In genomic region chr3:141255864-141256263, GRCh38 we compare ENCODE assay signal across 9 cellular contexts. TPM values are rescaled to one million over a fixed set of nuclear protein-coding genes. Genes with fewer than 3 reads are reported as not detected.
DNase-seq lines count a peak whose midpoint lies in the region; ATAC-seq and TF ChIP-seq lines count a peak whose summit lies in the region.
"Had no signal": no experiment of that assay in that cellular context is flagged by ENCODE, and none has a peak within 500 bp of the region (broad histone marks: within the 10 kb centered on the region; RNA-seq: fewer than 3 reads in every experiment).

No MANE protein-coding gene starts in this region.

- intact Hi-C loops in Right ventricle myocardium inferior (cut with DNase I), result no loop called here
- intact Hi-C loops in cardiac septum (cut with DNase I), result no loop called here
- intact Hi-C loops in upper lobe of right lung (cut with DNase I), result no loop called here
- intact Hi-C loops in sigmoid colon (cut with DNase I), result no loop called here

- H3K4me1 Mint-ChIP-seq in T-cell, result peaks cover 19 to 52% (median 51%) of the 10 kb centered on the region in 3 donors
- H3K4me1 Mint-ChIP-seq: activated B cell treated with CpG ODN at 0.5 μM for 24 hours had no signal

- 69 to 79% methylated on average over 6 of the region's 6 CpGs for WGBS in sigmoid colon, 2 donors

- TF ChIP-seq EP300 in sigmoid colon (IDR thresholded peaks at IDR 0.05), result no peak

- H3K9me3 ChIP-seq in upper lobe of right lung, result no peaks in the 10 kb centered on the region
- no peaks in the 10 kb centered on the region for H3K9me3 ChIP-seq in sigmoid colon

- H3K36me3 ChIP-seq in upper lobe of right lung (peaks cover 8% of the 10 kb centered on the region), sigmoid colon (peaks cover 0 to 8% (median 3%) of the 10 kb centered on the region in 4 donors)

- H3K27me3 ChIP-seq in upper lobe of right lung, result no peaks in the 10 kb centered on the region
- H3K27me3 ChIP-seq in sigmoid colon, result no peaks in the 10 kb centered on the region

- peak overlapping the region; percentile 39 to 79 for H3K27ac Mint-ChIP-seq in T-cell
- H3K27ac Mint-ChIP-seq: activated B cell treated with CpG ODN at 0.5 μM for 24 hours had no signal

- peak overlapping the region in 2 of 3 donors; percentile 4 to 18 for H3K4me3 Mint-ChIP-seq in T-cell
- H3K4me3 Mint-ChIP-seq: activated B cell treated with CpG ODN at 0.5 μM for 24 hours had no signal

- no peak for TF ChIP-seq POLR2A in sigmoid colon (IDR thresholded peaks at IDR 0.05)

- H3K27ac ChIP-seq in upper lobe of right lung, result no peak overlapping the region
- no peak overlapping the region for H3K27ac ChIP-seq in sigmoid colon

- CTCF ChIA-PET in T-cell (lab: Charles Lee), result interaction anchor here (0.8 to 4.3 kb wide), 9 partner anchors 10 to 50 kb away, joined by 3 to 23 read pairs (median 5); partner anchors contain the start of gene PXYLP1 (in 2 of the 2)

- H3K27me3 Mint-ChIP-seq in T-cell, result no peaks in the 10 kb centered on the region
- H3K27me3 Mint-ChIP-seq: activated B cell treated with CpG ODN at 0.5 μM for 24 hours had no signal

- H3K4me3 ChIP-seq in upper lobe of right lung, result no peak overlapping the region
- no peak overlapping the region for H3K4me3 ChIP-seq in sigmoid colon

- H3K36me3 Mint-ChIP-seq in T-cell, result peaks cover 6% of the 10 kb centered on the region

- TF ChIP-seq CTCF in upper lobe of right lung (IDR thresholded peaks at IDR 0.05), result peak; percentile 29
- TF ChIP-seq CTCF in sigmoid colon (IDR thresholded peaks at IDR 0.05), result peak in 1 of 4 experiments; percentile 12

- DNase-seq in Right ventricle myocardium inferior (ENCODE audit: missing footprints) (no peak), cardiac septum (ENCODE audit: low spot score) (no peak), T-cell (peak in 24 of 34 experiments; percentile 13 to 58 (median 38)), fibroblast of peridontal ligament (ENCODE audit: extremely low read depth) (peak; percentile 11), upper lobe of right lung (no peak), NCI-H510A treated with DMSO at 0.1 percent for 48 hours (lab: John Stamatoyannopoulos, UW) (no peak), medulla oblongata (ENCODE audit: extremely low spot score) (no peak), sigmoid colon (no peak)
- DNase-seq: activated B cell treated with CpG ODN at 0.5 μM for 24 hours had no signal

- H3K4me1 ChIP-seq in upper lobe of right lung (no peaks in the 10 kb centered on the region), sigmoid colon (no peaks in the 10 kb centered on the region)

- ATAC-seq in Right ventricle myocardium inferior (peak; percentile 65), T-cell (replicated peaks in 1 of 4) (peak; percentile 96 to 99 (median 96)), upper lobe of right lung (peak; percentile 80)

- POLR2A ChIA-PET in T-cell (lab: Charles Lee), result interaction anchor here in 1 of 2 donors (0.6 kb wide), 1 partner anchor 12 kb away, joined by 3 read pairs; no protein-coding TSS in a partner anchor

- H3K9me3 Mint-ChIP-seq in T-cell, result no peaks in the 10 kb centered on the region
- H3K9me3 Mint-ChIP-seq: activated B cell treated with CpG ODN at 0.5 μM for 24 hours had no signal

RNA-seq across cellular contexts. Expression of gene PXYLP1, which starts 24.2 kb away (rescaled TPM):
- total RNA-seq in Right ventricle myocardium inferior (13.7 TPM), cardiac septum (38.8 TPM), T-cell (10 to 100 TPM; 12.5 to 33.0 (median 14.6) TPM), upper lobe of right lung (13.6 TPM), sigmoid colon (10 to 100 TPM in 1 of 4 donors, 1 to 10 TPM in 3; 5.7 to 12.2 (median 7.5) TPM)
- 1 to 10 TPM; 2.4 to 7.5 (median 3.5) TPM for polyA plus RNA-seq in sigmoid colon

Comparison
In these comparisons a context has a peak if more than half of its experiments do, and no peak if none do; other contexts are left out.
1. DNase-seq: peak in T-cell (24 of 34) and fibroblast of peridontal ligament (single experiment); none in Right ventricle myocardium inferior (single experiment), cardiac septum (single experiment), upper lobe of right lung (single experiment), NCI-H510A treated with DMSO at 0.1 percent for 48 hours (single experiment), medulla oblongata (single experiment) and sigmoid colon (single experiment).
2. Peak in every context shown above with its lines, with median percentiles within 50 percentile points of each other: ATAC-seq.